In the genomic region with DNA sequence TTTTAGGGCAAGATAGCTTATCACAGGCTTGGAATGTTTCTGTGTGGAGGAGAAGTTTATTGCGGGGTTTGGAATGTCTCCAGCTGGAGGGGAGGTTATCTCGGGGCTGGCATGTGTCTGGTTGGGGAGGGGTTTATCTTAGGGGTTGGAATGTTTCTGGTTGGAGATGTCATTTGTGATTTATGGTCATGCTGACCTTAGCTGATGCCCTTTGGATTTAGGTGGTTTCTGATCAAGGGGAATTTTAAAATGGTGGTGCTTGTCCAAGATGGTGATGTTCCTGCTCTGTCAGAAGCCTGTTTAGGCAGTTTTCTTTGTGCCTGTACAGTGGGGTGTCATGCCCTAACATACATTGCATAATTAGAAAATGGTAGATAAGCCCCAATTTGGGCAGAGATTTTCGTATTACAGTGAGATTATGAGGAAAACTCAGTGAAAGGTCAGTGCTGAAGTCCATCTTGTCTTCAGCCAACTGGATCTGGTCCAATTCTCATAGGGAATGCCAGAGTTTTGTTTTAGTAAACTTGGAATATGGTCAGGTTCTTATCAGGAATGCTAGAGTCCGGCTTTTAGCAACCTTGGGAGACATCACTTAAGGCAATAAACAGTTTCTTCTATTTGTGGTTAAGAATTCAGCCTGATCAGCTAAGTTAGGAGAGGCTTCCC, we compare ENCODE assay signal across 2 cellular contexts.
TF ChIP-seq lines count a peak whose summit lies in the region.

No MANE protein-coding gene starts in this region.

TF ChIP-seq in SK-N-SH treated with all-trans-retinoic acid at 6 μM for 48 hours, 23 proteins besides CTCF, POLR2A, EP300 and RAD21:
- TF ChIP-seq, protein P1, sequence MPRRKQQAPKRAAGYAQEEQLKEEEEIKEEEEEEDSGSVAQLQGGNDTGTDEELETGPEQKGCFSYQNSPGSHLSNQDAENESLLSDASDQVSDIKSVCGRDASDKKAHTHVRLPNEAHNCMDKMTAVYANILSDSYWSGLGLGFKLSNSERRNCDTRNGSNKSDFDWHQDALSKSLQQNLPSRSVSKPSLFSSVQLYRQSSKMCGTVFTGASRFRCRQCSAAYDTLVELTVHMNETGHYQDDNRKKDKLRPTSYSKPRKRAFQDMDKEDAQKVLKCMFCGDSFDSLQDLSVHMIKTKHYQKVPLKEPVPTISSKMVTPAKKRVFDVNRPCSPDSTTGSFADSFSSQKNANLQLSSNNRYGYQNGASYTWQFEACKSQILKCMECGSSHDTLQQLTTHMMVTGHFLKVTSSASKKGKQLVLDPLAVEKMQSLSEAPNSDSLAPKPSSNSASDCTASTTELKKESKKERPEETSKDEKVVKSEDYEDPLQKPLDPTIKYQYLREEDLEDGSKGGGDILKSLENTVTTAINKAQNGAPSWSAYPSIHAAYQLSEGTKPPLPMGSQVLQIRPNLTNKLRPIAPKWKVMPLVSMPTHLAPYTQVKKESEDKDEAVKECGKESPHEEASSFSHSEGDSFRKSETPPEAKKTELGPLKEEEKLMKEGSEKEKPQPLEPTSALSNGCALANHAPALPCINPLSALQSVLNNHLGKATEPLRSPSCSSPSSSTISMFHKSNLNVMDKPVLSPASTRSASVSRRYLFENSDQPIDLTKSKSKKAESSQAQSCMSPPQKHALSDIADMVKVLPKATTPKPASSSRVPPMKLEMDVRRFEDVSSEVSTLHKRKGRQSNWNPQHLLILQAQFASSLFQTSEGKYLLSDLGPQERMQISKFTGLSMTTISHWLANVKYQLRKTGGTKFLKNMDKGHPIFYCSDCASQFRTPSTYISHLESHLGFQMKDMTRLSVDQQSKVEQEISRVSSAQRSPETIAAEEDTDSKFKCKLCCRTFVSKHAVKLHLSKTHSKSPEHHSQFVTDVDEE (CRISPR knock-in tag; IDR thresholded peaks at IDR 0.05) = no peak
- 0 out of 2 replicates have a peak, but pooled peaks have one; percentile 34 for TF ChIP-seq ISL1 (CRISPR knock-in tag; IDR thresholded peaks at IDR 0.05)

TF ChIP-seq in SK-N-SH, 30 proteins besides CTCF, POLR2A, EP300 and RAD21 (continued from another document):
- TF ChIP-seq USF1 (IDR thresholded peaks at IDR 0.05; ENCODE audit: borderline replicate concordance, low read depth) = no peak
- no peak for TF ChIP-seq CHD2 (IDR thresholded peaks at IDR 0.05; ENCODE audit: low read length, partially characterized antibody)
- no peak for TF ChIP-seq GABPA (IDR thresholded peaks at IDR 0.05; ENCODE audit: low read depth)
- TF ChIP-seq SIN3A (IDR thresholded peaks at IDR 0.05; ENCODE audit: borderline replicate concordance, low read depth, low read length) = no peak
